Comparison of ENCODE assay signal across 12 cellular contexts in the genomic region with DNA sequence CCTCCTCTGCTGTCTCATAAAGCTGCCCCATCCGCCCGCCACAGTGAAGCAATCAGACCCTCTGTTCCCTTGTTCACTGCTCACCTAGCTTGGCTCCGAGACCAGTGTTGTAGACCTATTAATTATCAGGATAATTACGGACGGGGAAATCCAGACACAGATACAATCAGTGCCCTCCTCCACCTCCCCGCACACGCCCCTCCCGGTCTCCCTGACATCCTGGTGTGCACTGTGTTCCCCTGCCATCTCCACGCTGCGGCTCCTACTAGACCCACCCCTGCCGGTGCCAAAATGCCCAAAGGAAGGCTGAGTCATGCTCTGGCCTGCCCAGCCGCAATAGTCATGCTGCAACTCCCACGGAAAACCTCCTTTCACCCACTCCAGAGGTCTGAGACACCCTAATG.
DNase-seq lines count a peak whose midpoint lies in the region; ATAC-seq lines count a peak whose summit lies in the region.
"Had no signal": no experiment of that assay in that cellular context is flagged by ENCODE, and none has a peak within 500 bp of the region (broad histone marks: within the 10 kb centered on the region; RNA-seq: fewer than 3 reads in every experiment).

No MANE protein-coding gene starts in this region.

- peak; percentile 75 for DNase-seq in cardiac septum (ENCODE audit: low spot score)
- no peak for DNase-seq in left ventricle myocardium superior
- DNase-seq in SW480 (ENCODE audit: low spot score), result peak; percentile 63
- DNase-seq in glomerular visceral epithelial cell (ENCODE audit: extremely low spot score), result peak; percentile 63
- no peak for DNase-seq in NCI-H345 treated with DMSO at 0.1 percent for 48 hours (lab: John Stamatoyannopoulos, UW; ENCODE audit: unreplicated experiment)
- no peak for DNase-seq in HK-2 (ENCODE audit: unreplicated experiment)
- DNase-seq: effector CD8-positive, alpha-beta T cell; stimulated activated CD4-positive, alpha-beta T cell treated with anti-CD3 and anti-CD28 coated beads, Interleukin-12 subunit alpha, Interleukin-12 subunit beta, amount 100 ng/mL, for 4 hours; testis had no signal

- ATAC-seq in left ventricle myocardium superior, result no peak
- ATAC-seq in HG03460 (IDR thresholded peaks at IDR 0.05; ENCODE audit: unreplicated experiment), result no peak
- no peak for ATAC-seq in HG02759 (IDR thresholded peaks at IDR 0.05; ENCODE audit: unreplicated experiment)
- ATAC-seq: HepG2 had no signal

- intact Hi-C loops in cardiac septum (cut with DNase I) (no loop called here), left ventricle myocardium superior (cut with micrococcal nuclease) (no loop called here)

Comparison
In these comparisons a context has a peak if more than half of its experiments do, and no peak if none do; other contexts are left out.
1. DNase-seq: peak in cardiac septum (single experiment), SW480 (single experiment) and glomerular visceral epithelial cell (single experiment); none in left ventricle myocardium superior (single experiment), NCI-H345 treated with DMSO at 0.1 percent for 48 hours (single experiment) and HK-2 (single experiment).